Comparison of ENCODE assay signal across 25 cellular contexts in the genomic region with DNA sequence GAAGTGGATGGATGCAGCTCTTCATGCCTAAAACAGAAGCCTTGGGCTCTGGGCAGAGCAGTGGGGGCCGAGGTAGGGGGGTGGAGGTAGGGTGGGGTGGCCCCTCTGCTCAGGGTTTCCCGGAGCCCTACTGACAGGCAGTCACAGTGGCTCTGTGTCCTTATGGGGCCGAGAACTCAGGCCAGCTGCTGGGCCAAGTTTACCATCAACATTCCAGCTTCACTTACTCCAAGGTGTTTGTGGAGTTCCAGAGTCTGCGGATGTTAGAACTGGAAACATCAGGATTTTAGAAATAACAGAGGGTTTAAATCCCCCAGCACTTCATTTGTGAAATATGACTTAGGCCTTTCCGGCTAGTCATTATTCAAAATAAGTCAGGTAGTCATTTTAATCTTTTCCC.
DNase-seq lines count a peak whose midpoint lies in the region; ATAC-seq and TF ChIP-seq lines count a peak whose summit lies in the region.
"Had no signal": no experiment of that assay in that cellular context is flagged by ENCODE, and none has a peak within 500 bp of the region (broad histone marks: within the 10 kb centered on the region; RNA-seq: fewer than 3 reads in every experiment).

No MANE protein-coding gene starts in this region.

- H3K36me3 ChIP-seq in HUES64 (ENCODE audit: insufficient read depth, low read length) (no peaks in the 10 kb centered on the region), gastroesophageal sphincter (no peaks in the 10 kb centered on the region), stomach smooth muscle (ENCODE audit: control insufficient read depth in 2 of 2, insufficient read depth in 2 of 2, low read length in 2 of 2) (peaks cover 0 to 4% of the 10 kb centered on the region in 2 donors)
- H3K36me3 ChIP-seq: HAP-1 had no signal

- no peaks in the 10 kb centered on the region for H3K36me3 Mint-ChIP-seq in nephron (ENCODE audit: low read depth)
- H3K36me3 Mint-ChIP-seq: natural killer cell treated with Interleukin-12 subunit alpha and Interleukin-12 subunit beta and Interleukin-15 and Interleukin-18, amount 100 ng/mL, for 72 hours had no signal

- no peak for TF ChIP-seq POLR2A in gastroesophageal sphincter (IDR thresholded peaks at IDR 0.05)

- H3K9me3 Mint-ChIP-seq in nephron, result no peaks in the 10 kb centered on the region
- H3K9me3 Mint-ChIP-seq: activated T-cell treated with anti-CD3 and anti-CD28 coated beads, Interleukin-2, amount 50 U/mL, for 4 hours; natural killer cell treated with Interleukin-12 subunit alpha and Interleukin-12 subunit beta and Interleukin-15 and Interleukin-18, amount 100 ng/mL, for 72 hours had no signal

- H3K4me3 ChIP-seq in HUES64 (ENCODE audit: low read length), result no peak overlapping the region
- H3K4me3 ChIP-seq in gastroesophageal sphincter, result no peak overlapping the region
- H3K4me3 ChIP-seq in stomach smooth muscle (ENCODE audit: low read length in 2 of 2), result no peak overlapping the region
- H3K4me3 ChIP-seq: HAP-1 had no signal

- H3K9me3 ChIP-seq in HUES64 (ENCODE audit: insufficient read depth, low read depth, low read length) (no peaks in the 10 kb centered on the region), gastroesophageal sphincter (no peaks in the 10 kb centered on the region), stomach smooth muscle (ENCODE audit: control insufficient read depth in 2 of 2, low read length in 2 of 2) (no peaks in the 10 kb centered on the region)
- H3K9me3 ChIP-seq: Caco-2, HAP-1, SK-N-SH had no signal

- ATAC-seq in gastroesophageal sphincter, result peak; percentile 49
- ATAC-seq in GM19035 (IDR thresholded peaks at IDR 0.05; ENCODE audit: unreplicated experiment), result no peak
- ATAC-seq: activated T-cell treated with anti-CD3 and anti-CD28 coated beads, Interleukin-2, amount 50 U/mL, for 4 hours; natural killer cell treated with Interleukin-12 subunit alpha and Interleukin-12 subunit beta and Interleukin-15 and Interleukin-18, amount 100 ng/mL, for 72 hours had no signal

- TF ChIP-seq CTCF in gastroesophageal sphincter (IDR thresholded peaks at IDR 0.05) (no peak), nephron (IDR thresholded peaks at IDR 0.05; ENCODE audit: unreplicated experiment in 3 of 3) (no peak)

- no peak for TF ChIP-seq EP300 in gastroesophageal sphincter (IDR thresholded peaks at IDR 0.05)

- H3K4me1 ChIP-seq in HUES64 (ENCODE audit: insufficient read depth, low read length), result peaks cover 48% of the 10 kb centered on the region
- peaks cover 3 to 97% (median 23%) of the 10 kb centered on the region in 3 donors for H3K4me1 ChIP-seq in gastroesophageal sphincter
- H3K4me1 ChIP-seq in stomach smooth muscle (ENCODE audit: control insufficient read depth, insufficient read depth, low read length), result peaks cover 61% of the 10 kb centered on the region

- 73% methylated on average over 5 of the region's 5 CpGs for WGBS in HUES64
- 34 to 42% methylated on average over 2 to 3 of the region's 5 CpGs for WGBS in gastroesophageal sphincter (ENCODE audit: low coverage in 1 of 2), 2 donors

- peak overlapping the region; percentile 86 to 97 (median 96) for H3K27ac Mint-ChIP-seq in nephron
- H3K27ac Mint-ChIP-seq: natural killer cell treated with Interleukin-12 subunit alpha and Interleukin-12 subunit beta and Interleukin-15 and Interleukin-18, amount 100 ng/mL, for 72 hours had no signal

- DNase-seq in NCI-H1930 (lab: John Stamatoyannopoulos, UW), result no peak
- no peak for DNase-seq in NCI-H510A treated with DMSO at 0.1 percent for 48 hours (lab: John Stamatoyannopoulos, UW)
- DNase-seq: activated CD4-positive, alpha-beta T cell treated with anti-CD3 and anti-CD28 coated beads for 4 hours; activated naive CD4-positive, alpha-beta T cell treated with Interleukin-2 at 50 U/mL for 16 hours; activated T-cell treated with anti-CD3 and anti-CD28 coated beads, Interleukin-2, amount 50 U/mL, for 4 hours; amniotic stem cell; C1 segment of cervical spinal cord; Caco-2; cortex of kidney; DND-41; NCI-H1092 treated with DMSO at 0.1 percent for 48 hours; NCI-H2029 treated with DMSO at 0.1 percent for 48 hours; NCI-H2227 treated with DMSO at 0.1 percent for 48 hours; NCI-H774; posterior cingulate gyrus; RPMI8226; SK-N-SH; T-helper 2 cell had no signal

- H3K27me3 ChIP-seq in HUES64 (ENCODE audit: insufficient read depth, low read length) (no peaks in the 10 kb centered on the region), gastroesophageal sphincter (no peaks in the 10 kb centered on the region), stomach smooth muscle (ENCODE audit: control insufficient read depth in 1 of 2, insufficient read depth in 2 of 2, low read length in 2 of 2) (no peaks in the 10 kb centered on the region)

- no peaks in the 10 kb centered on the region for H3K27me3 Mint-ChIP-seq in nephron (ENCODE audit: low read depth)

- H3K9ac ChIP-seq in HUES64 (ENCODE audit: low read depth, low read length) (no peak overlapping the region; the same call in 1 of the 2 replicates), stomach smooth muscle (ENCODE audit: low read length in 2 of 2) (peak overlapping the region in 1 of 2 donors; percentile 36)
- H3K9ac ChIP-seq: SK-N-SH had no signal

- H3K27ac ChIP-seq in HUES64 (ENCODE audit: low read depth, low read length), result peak overlapping the region; percentile 43
- H3K27ac ChIP-seq in gastroesophageal sphincter, result peak overlapping the region; percentile 39 to 87 (median 83)
- H3K27ac ChIP-seq in stomach smooth muscle (ENCODE audit: low read length), result peak overlapping the region; percentile 82

- no peak overlapping the region for H3K4me3 Mint-ChIP-seq in nephron
- H3K4me3 Mint-ChIP-seq: activated T-cell treated with anti-CD3 and anti-CD28 coated beads, Interleukin-2, amount 50 U/mL, for 4 hours; natural killer cell treated with Interleukin-12 subunit alpha and Interleukin-12 subunit beta and Interleukin-15 and Interleukin-18, amount 100 ng/mL, for 72 hours had no signal

- peaks cover 61% of the 10 kb centered on the region for H3K4me1 Mint-ChIP-seq in nephron
